In the genomic region with DNA sequence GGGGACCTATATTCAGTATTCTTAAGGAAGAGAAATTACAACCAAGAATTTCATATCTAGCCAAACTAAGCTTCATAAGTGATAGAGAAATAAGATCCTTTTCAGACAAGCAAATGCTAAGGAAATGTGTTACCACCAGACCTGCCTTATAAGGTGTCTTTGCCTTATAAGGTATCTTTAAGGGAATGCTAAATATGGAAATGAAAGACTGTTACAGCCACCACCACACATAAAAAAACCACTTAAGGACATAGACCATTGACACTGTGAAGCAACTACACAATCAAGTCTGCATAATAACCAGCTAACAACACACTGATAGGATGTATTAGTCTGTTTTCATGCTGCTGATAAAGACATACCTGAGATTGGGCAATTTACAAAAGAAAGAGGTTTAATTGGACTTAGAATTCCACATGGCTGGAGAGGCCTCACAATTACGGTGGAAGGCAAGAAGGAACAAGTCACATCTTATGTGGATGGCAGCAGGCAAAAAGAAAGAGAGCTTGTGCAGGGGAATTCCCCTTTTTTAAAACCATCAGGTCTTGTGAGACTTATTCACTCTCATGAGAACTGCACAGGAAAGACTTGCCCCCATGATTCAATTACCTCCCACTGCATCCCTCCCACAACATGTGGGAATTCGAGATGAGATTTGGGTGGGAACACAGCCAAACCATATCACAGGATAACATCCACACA, we compare ENCODE assay signal across 2 cellular contexts.
TF ChIP-seq lines count a peak whose summit lies in the region.

No MANE protein-coding gene starts in this region.

TF ChIP-seq in GM23338, 12 proteins besides CTCF, POLR2A, EP300 and RAD21 (continues in another document):
- TF ChIP-seq ZNF331 (CRISPR knock-in tag; IDR thresholded peaks at IDR 0.05; ENCODE audit: low read depth) (no peak), NANOG (IDR thresholded peaks at IDR 0.05; ENCODE audit: borderline replicate concordance) (no peak), JUNB (IDR thresholded peaks at IDR 0.05; ENCODE audit: unreplicated experiment) (no peak), STAT1 (IDR thresholded peaks at IDR 0.05; ENCODE audit: unreplicated experiment) (no peak), POLR2AphosphoS5 (IDR thresholded peaks at IDR 0.05; ENCODE audit: low read depth) (no peak), EZH2 (IDR thresholded peaks at IDR 0.05; ENCODE audit: low read depth, unreplicated experiment) (no peak), EZH2phosphoT487 (IDR thresholded peaks at IDR 0.05; ENCODE audit: unreplicated experiment) (no peak), ZNF114 (CRISPR knock-in tag; IDR thresholded peaks at IDR 0.05) (no peak), CREB1 (CRISPR knock-in tag; IDR thresholded peaks at IDR 0.05; ENCODE audit: low read depth) (no peak)
- TF ChIP-seq, protein P1, sequence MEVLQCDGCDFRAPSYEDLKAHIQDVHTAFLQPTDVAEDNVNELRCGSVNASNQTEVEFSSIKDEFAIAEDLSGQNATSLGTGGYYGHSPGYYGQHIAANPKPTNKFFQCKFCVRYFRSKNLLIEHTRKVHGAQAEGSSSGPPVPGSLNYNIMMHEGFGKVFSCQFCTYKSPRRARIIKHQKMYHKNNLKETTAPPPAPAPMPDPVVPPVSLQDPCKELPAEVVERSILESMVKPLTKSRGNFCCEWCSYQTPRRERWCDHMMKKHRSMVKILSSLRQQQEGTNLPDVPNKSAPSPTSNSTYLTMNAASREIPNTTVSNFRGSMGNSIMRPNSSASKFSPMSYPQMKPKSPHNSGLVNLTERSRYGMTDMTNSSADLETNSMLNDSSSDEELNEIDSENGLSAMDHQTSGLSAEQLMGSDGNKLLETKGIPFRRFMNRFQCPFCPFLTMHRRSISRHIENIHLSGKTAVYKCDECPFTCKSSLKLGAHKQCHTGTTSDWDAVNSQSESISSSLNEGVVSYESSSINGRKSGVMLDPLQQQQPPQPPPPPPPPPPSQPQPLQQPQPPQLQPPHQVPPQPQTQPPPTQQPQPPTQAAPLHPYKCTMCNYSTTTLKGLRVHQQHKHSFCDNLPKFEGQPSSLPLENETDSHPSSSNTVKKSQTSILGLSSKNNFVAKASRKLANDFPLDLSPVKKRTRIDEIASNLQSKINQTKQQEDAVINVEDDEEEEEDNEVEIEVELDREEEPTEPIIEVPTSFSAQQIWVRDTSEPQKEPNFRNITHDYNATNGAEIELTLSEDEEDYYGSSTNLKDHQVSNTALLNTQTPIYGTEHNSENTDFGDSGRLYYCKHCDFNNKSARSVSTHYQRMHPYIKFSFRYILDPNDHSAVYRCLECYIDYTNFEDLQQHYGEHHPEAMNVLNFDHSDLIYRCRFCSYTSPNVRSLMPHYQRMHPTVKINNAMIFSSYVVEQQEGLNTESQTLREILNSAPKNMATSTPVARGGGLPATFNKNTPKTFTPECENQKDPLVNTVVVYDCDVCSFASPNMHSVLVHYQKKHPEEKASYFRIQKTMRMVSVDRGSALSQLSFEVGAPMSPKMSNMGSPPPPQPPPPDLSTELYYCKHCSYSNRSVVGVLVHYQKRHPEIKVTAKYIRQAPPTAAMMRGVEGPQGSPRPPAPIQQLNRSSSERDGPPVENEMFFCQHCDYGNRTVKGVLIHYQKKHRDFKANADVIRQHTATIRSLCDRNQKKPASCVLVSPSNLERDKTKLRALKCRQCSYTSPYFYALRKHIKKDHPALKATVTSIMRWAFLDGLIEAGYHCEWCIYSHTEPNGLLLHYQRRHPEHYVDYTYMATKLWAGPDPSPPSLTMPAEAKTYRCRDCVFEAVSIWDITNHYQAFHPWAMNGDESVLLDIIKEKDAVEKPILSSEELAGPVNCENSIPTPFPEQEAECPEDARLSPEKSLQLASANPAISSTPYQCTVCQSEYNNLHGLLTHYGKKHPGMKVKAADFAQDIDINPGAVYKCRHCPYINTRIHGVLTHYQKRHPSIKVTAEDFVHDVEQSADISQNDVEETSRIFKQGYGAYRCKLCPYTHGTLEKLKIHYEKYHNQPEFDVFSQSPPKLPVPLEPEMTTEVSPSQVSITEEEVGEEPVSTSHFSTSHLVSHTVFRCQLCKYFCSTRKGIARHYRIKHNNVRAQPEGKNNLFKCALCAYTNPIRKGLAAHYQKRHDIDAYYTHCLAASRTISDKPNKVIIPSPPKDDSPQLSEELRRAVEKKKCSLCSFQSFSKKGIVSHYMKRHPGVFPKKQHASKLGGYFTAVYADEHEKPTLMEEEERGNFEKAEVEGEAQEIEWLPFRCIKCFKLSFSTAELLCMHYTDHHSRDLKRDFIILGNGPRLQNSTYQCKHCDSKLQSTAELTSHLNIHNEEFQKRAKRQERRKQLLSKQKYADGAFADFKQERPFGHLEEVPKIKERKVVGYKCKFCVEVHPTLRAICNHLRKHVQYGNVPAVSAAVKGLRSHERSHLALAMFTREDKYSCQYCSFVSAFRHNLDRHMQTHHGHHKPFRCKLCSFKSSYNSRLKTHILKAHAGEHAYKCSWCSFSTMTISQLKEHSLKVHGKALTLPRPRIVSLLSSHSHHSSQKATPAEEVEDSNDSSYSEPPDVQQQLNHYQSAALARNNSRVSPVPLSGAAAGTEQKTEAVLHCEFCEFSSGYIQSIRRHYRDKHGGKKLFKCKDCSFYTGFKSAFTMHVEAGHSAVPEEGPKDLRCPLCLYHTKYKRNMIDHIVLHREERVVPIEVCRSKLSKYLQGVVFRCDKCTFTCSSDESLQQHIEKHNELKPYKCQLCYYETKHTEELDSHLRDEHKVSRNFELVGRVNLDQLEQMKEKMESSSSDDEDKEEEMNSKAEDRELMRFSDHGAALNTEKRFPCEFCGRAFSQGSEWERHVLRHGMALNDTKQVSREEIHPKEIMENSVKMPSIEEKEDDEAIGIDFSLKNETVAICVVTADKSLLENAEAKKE (CRISPR knock-in tag; IDR thresholded peaks at IDR 0.05), result no peak
- TF ChIP-seq, protein P2, sequence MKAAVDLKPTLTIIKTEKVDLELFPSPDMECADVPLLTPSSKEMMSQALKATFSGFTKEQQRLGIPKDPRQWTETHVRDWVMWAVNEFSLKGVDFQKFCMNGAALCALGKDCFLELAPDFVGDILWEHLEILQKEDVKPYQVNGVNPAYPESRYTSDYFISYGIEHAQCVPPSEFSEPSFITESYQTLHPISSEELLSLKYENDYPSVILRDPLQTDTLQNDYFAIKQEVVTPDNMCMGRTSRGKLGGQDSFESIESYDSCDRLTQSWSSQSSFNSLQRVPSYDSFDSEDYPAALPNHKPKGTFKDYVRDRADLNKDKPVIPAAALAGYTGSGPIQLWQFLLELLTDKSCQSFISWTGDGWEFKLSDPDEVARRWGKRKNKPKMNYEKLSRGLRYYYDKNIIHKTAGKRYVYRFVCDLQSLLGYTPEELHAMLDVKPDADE (IDR thresholded peaks at IDR 0.05), result no peak

TF ChIP-seq in H1, 55 proteins besides CTCF, POLR2A, EP300 and RAD21:
- TF ChIP-seq CBX5 (IDR thresholded peaks at IDR 0.05; ENCODE audit: low read depth, low read length) (no peak), RFX5 (IDR thresholded peaks at IDR 0.05; ENCODE audit: borderline replicate concordance, low read depth, low read length) (no peak), SIRT6 (IDR thresholded peaks at IDR 0.05; ENCODE audit: low read length) (no peak), TCF12 (IDR thresholded peaks at IDR 0.05; ENCODE audit: low read depth, low read length) (no peak), SRF (IDR thresholded peaks at IDR 0.05; ENCODE audit: low read depth, low read length) (peak; percentile 67; the same call in 1 of the 2 replicates)
